In genomic region chr10:11443468-11444147, GRCh38 we compare ENCODE assay signal across 1 cellular context.
TF ChIP-seq lines count a peak whose summit lies in the region.

No MANE protein-coding gene starts in this region.

TF ChIP-seq in GM23338, 12 proteins besides CTCF, POLR2A, EP300 and RAD21 (continued from another document):
- TF ChIP-seq ETS1 (IDR thresholded peaks at IDR 0.05) (no peak), CREB1 (CRISPR knock-in tag; IDR thresholded peaks at IDR 0.05; ENCODE audit: low read depth) (no peak), STAT1 (IDR thresholded peaks at IDR 0.05; ENCODE audit: unreplicated experiment) (no peak), POLR2AphosphoS5 (IDR thresholded peaks at IDR 0.05; ENCODE audit: low read depth) (no peak), ZNF462 (CRISPR knock-in tag; IDR thresholded peaks at IDR 0.05) (no peak), NANOG (IDR thresholded peaks at IDR 0.05; ENCODE audit: borderline replicate concordance) (no peak), EZH2phosphoT487 (IDR thresholded peaks at IDR 0.05; ENCODE audit: unreplicated experiment) (no peak), ZNF114 (CRISPR knock-in tag; IDR thresholded peaks at IDR 0.05) (no peak)
